9 cellular contexts compared by ENCODE assay signal in the genomic region with DNA sequence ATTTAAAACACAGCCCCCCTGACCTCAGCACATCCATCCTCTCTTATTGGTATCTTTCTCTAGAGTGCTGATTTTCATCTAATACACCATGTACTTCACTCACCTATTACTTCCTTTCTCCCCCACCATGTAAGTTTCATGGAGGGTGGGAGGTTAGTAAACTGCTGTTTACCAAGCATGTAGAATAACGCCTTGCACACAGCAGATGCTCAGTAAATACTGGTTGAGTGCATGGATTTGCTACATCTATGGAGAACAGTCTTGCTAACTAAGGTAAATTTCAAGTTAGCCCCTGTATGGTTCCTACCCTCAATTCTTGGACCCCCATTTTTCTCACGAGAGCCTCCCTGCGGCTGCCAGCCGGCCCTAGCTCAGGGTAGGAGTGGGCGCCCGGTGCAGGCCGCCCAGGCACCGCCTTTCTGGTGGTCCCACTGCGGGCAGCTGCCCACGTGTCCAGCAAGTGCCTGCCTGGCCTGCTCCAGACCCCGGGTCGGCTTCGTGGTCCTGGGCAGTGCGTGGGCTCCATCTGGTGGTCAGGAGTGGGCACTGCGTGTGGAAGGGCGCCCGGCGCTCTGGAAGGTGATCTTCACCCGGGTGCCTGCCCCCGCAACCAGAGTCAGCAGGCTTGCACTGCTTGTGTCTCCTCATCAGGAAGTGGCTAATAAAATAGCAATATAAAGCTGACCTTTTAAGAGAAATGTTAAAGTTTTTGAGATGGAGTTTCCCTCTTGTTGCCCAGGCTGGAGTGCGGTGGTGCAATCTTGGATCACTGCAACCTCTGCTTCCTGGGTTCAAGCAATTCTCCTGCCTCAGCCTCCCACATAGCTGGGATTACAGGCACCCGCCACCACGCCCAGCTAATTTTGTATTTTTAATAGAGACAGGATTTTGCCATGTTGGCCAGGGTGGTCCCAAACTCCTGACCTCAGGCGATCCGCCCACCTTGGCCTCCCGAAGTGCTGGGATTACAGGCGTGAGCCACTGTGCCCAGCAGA.
DNase-seq lines count a peak whose midpoint lies in the region; ATAC-seq, FAIRE-seq and TF ChIP-seq lines count a peak whose summit lies in the region.
"Had no signal": no experiment of that assay in that cellular context is flagged by ENCODE, and none has a peak within 500 bp of the region (broad histone marks: within the 10 kb centered on the region; RNA-seq: fewer than 3 reads in every experiment).

No MANE protein-coding gene starts in this region.

- H2AFZ ChIP-seq in H1 (ENCODE audit: low read length): peak overlapping the region; percentile 81; the same call in 1 of the 2 replicates

- H2BK5ac ChIP-seq in H1 (ENCODE audit: low read depth, low read length): 0 out of 2 replicates have a peak overlapping the region, but pooled peaks have one; percentile 3

- no peak overlapping the region for H2AK5ac ChIP-seq in H1 (ENCODE audit: low read depth, low read length)

- TF ChIP-seq RAD21 in H1 (IDR thresholded peaks at IDR 0.05 in 1 of 2, conservative IDR thresholded peaks at IDR 0.05 in 1 of 2; ENCODE audit: low read depth in 2 of 2, low read length in 2 of 2): peak; percentile 98

- H3K23me2 ChIP-seq in H1 (ENCODE audit: low read depth, low read length): no peaks in the 10 kb centered on the region

- ATAC-seq in GM18907 (IDR thresholded peaks at IDR 0.05; ENCODE audit: unreplicated experiment) (peak; percentile 75), HG03135 (IDR thresholded peaks at IDR 0.05; ENCODE audit: unreplicated experiment) (peak; percentile 83), mucosa of descending colon (peak; percentile 88)
- ATAC-seq in activated CD8-positive, alpha-beta T cell treated with anti-CD3 and anti-CD28 coated beads for 36 hours: peak; percentile 94

- H3K27ac Mint-ChIP-seq in activated CD8-positive, alpha-beta T cell treated with anti-CD3 and anti-CD28 coated beads for 36 hours: no peak overlapping the region
- H3K27ac Mint-ChIP-seq: IgD-negative memory B cell had no signal

- H3K18ac ChIP-seq in H1 (ENCODE audit: extremely low read depth, low read length): 0 out of 2 replicates have a peak overlapping the region, but pooled peaks have one; percentile 26

- H3K4me3 ChIP-seq in H1 (ENCODE audit: extremely low read depth in 1 of 4, insufficient read depth in 2 of 4, low read depth in 3 of 4, low read length in 4 of 4) (no peak overlapping the region), mucosa of descending colon (no peak overlapping the region)

- H2BK120ac ChIP-seq in H1 (replicated peaks; ENCODE audit: low read depth, low read length): no peak overlapping the region

- no peak overlapping the region for H3K14ac ChIP-seq in H1 (ENCODE audit: insufficient read length)

- peaks cover 5% of the 10 kb centered on the region for H3K27me3 Mint-ChIP-seq in activated CD8-positive, alpha-beta T cell treated with anti-CD3 and anti-CD28 coated beads for 36 hours
- H3K27me3 Mint-ChIP-seq: IgD-negative memory B cell had no signal

- TF ChIP-seq CTCF in activated CD8-positive, alpha-beta T cell treated with anti-CD3 and anti-CD28 coated beads for 36 hours (IDR thresholded peaks at IDR 0.05): peak; percentile 99
- TF ChIP-seq CTCF in H1 (IDR thresholded peaks at IDR 0.05; ENCODE audit: control extremely low read depth in 1 of 3, insufficient read depth in 1 of 3, low read depth in 1 of 3, low read length in 3 of 3) (peak in 2 of 3 experiments; percentile 97 to 98; a peak in 3 of 4 replicates), mucosa of descending colon (IDR thresholded peaks at IDR 0.05) (peak; percentile 97)

- H3K36me3 Mint-ChIP-seq in activated CD8-positive, alpha-beta T cell treated with anti-CD3 and anti-CD28 coated beads for 36 hours (ENCODE audit: low read depth): peaks cover 3% of the 10 kb centered on the region
- H3K36me3 Mint-ChIP-seq: IgD-negative memory B cell had no signal

- H3K27ac ChIP-seq in H1 (ENCODE audit: low read depth, low read length): no peak overlapping the region

- DNase-seq in AML-193 (lab: John Stamatoyannopoulos, UW) (peak; percentile 45 to 56), NCI-H524 (lab: John Stamatoyannopoulos, UW) (peak; percentile 13 to 52), H1 (ENCODE audit: low read depth in 1 of 2, low spot score in 2 of 2) (peak; percentile 72 to 92), mucosa of descending colon (peak; percentile 74 to 80 (median 76))
- peak; percentile 82 for DNase-seq in activated CD8-positive, alpha-beta T cell treated with anti-CD3 and anti-CD28 coated beads for 36 hours
- peak; percentile 36 for DNase-seq in stimulated activated CD8-positive, alpha-beta memory T cell treated with anti-CD3 and anti-CD28 coated beads, Interleukin-4, amount 100 ng/mL, for 24 hours (ENCODE audit: low read depth)

- H3K79me2 ChIP-seq in H1 (ENCODE audit: control insufficient read depth in 1 of 2, insufficient read depth in 2 of 2, low read length in 2 of 2): no peaks in the 10 kb centered on the region

- no peak overlapping the region for H4K91ac ChIP-seq in H1 (replicated peaks; ENCODE audit: insufficient read length, low read length)

- H4K20me1 ChIP-seq in H1 (replicated peaks in 1 of 2; ENCODE audit: control insufficient read depth in 1 of 2, insufficient read depth in 2 of 2, low read length in 2 of 2): peaks cover 0 to 2% of the 10 kb centered on the region in 2 experiments

- no peak overlapping the region for H3K9ac ChIP-seq in H1 (replicated peaks in 1 of 4; ENCODE audit: extremely low read depth in 1 of 4, low read depth in 3 of 4, low read length in 3 of 4)

- no peak overlapping the region for H3K56ac ChIP-seq in H1 (replicated peaks; ENCODE audit: insufficient read length, low read depth, low read length)

- no peak overlapping the region for H2BK20ac ChIP-seq in H1 (ENCODE audit: low read length)

- H3K23ac ChIP-seq in H1 (ENCODE audit: insufficient read length): no peak overlapping the region

- CTCF ChIA-PET in activated CD8-positive, alpha-beta T cell treated with anti-CD3 and anti-CD28 coated beads for 36 hours (lab: Charles Lee): interaction anchor here (0.6 to 2.6 kb wide), 35 partner anchors 9 to 495 kb away, joined by 3 to 16 read pairs (median 3); a partner anchor contains a TSS
- CTCF ChIA-PET in H1 (lab: Charles Lee; ENCODE audit: partially characterized antibody): interaction anchor here (0.6 to 7.2 kb wide), 37 partner anchors 8 to 994 kb away, joined by 3 to 72 read pairs (median 4); a partner anchor contains a TSS

- WGBS in H1 (ENCODE audit: extremely low coverage in 1 of 2, insufficient coverage in 1 of 2, insufficient read length in 1 of 2, insufficient replicate concordance in 2 of 2, low coverage in 1 of 2, low lambda C conversion rate in 2 of 2, missing lambda C conversion rate in 1 of 2), 2 experiments: 42% methylated on average over 27 of the region's 27 CpGs; no CpG with 5 or more reads in 1 of the 2 experiments

- FAIRE-seq in H1 (lab: Jason Lieb, UNC): no peak

- no peaks in the 10 kb centered on the region for H3K79me1 ChIP-seq in H1 (ENCODE audit: low read depth, low read length)

- TF ChIP-seq POLR2A in H1 (IDR thresholded peaks at IDR 0.05; ENCODE audit: control extremely low read depth in 1 of 2, low read depth in 2 of 2, low read length in 2 of 2): no peak

- peaks cover 17% of the 10 kb centered on the region for H3K4me1 Mint-ChIP-seq in activated CD8-positive, alpha-beta T cell treated with anti-CD3 and anti-CD28 coated beads for 36 hours (ENCODE audit: low read depth)

- H2BK15ac ChIP-seq in H1 (ENCODE audit: low read length): 0 out of 2 replicates have a peak overlapping the region, but pooled peaks have one; percentile 36

- H3K4me1 ChIP-seq in H1 (replicated peaks in 1 of 4; ENCODE audit: control insufficient read depth in 3 of 4, insufficient read depth in 4 of 4, low read length in 3 of 4): peaks cover 0 to 7% (median 1%) of the 10 kb centered on the region in 4 experiments; a peak in 5 of 7 replicates
- peaks cover 9% of the 10 kb centered on the region for H3K4me1 ChIP-seq in mucosa of descending colon (ENCODE audit: low read depth)

- no peak overlapping the region for H2BK12ac ChIP-seq in H1 (ENCODE audit: low read depth, low read length)

- no peaks in the 10 kb centered on the region for H3K27me3 ChIP-seq in H1 (replicated peaks in 1 of 4; ENCODE audit: control insufficient read depth in 3 of 4, extremely low read depth in 1 of 4, insufficient read depth in 3 of 4, low read length in 3 of 4)

- TF ChIP-seq EP300 in H1 (IDR thresholded peaks at IDR 0.05; ENCODE audit: borderline replicate concordance in 1 of 2, low read depth in 2 of 2, low read length in 2 of 2): no peak

- H3K36me3 ChIP-seq in H1 (ENCODE audit: control insufficient read depth in 2 of 4, insufficient read depth in 4 of 4, low read length in 3 of 4) (peaks cover 0 to 3% (median 1%) of the 10 kb centered on the region in 4 experiments; a peak in 1 of 8 replicates), mucosa of descending colon (ENCODE audit: low read depth) (no peaks in the 10 kb centered on the region)

- POLR2A ChIA-PET in activated CD8-positive, alpha-beta T cell treated with anti-CD3 and anti-CD28 coated beads for 36 hours (lab: Charles Lee): no interaction called here
- POLR2A ChIA-PET in H1 (lab: Charles Lee; ENCODE audit: partially characterized antibody): interaction anchor here (1.1 to 2.3 kb wide), 2 partner anchors 63 to 65 kb away, joined by 3 to 10 read pairs; no protein-coding TSS in a partner anchor

- H3K9me3 ChIP-seq in H1 (ENCODE audit: insufficient read depth in 2 of 2, low read depth in 1 of 2, low read length in 1 of 2) (no peaks in the 10 kb centered on the region), mucosa of descending colon (no peaks in the 10 kb centered on the region)

- H3K4me2 ChIP-seq in H1 (ENCODE audit: insufficient read depth in 1 of 2, low read depth in 2 of 2, low read length in 2 of 2): no peak overlapping the region

- H3K4ac ChIP-seq in H1 (replicated peaks; ENCODE audit: insufficient read length, low read depth, low read length): peak overlapping the region; percentile 70

- no peak overlapping the region for H4K8ac ChIP-seq in H1 (ENCODE audit: extremely low read depth, insufficient read depth, low read length)

- H3K4me3 Mint-ChIP-seq in activated CD8-positive, alpha-beta T cell treated with anti-CD3 and anti-CD28 coated beads for 36 hours: no peak overlapping the region
- H3K4me3 Mint-ChIP-seq: IgD-negative memory B cell had no signal

- intact Hi-C loops in activated CD8-positive, alpha-beta T cell treated with anti-CD3 and anti-CD28 coated beads for 36 hours (cut with micrococcal nuclease): no loop called here
- intact Hi-C loops in mucosa of descending colon (cut with DNase I, micrococcal nuclease): loop anchor here in 1 of 2 donors (10.0 kb wide), 1 partner anchor 319 kb away; no protein-coding TSS in a partner anchor

- H4K5ac ChIP-seq in H1 (ENCODE audit: insufficient read length, low read depth, low read length): no peak overlapping the region

- no peaks in the 10 kb centered on the region for H3K9me3 Mint-ChIP-seq in activated CD8-positive, alpha-beta T cell treated with anti-CD3 and anti-CD28 coated beads for 36 hours
- H3K9me3 Mint-ChIP-seq: IgD-negative memory B cell had no signal
